Comparison of ENCODE assay signal across 22 cellular contexts in the genomic region with DNA sequence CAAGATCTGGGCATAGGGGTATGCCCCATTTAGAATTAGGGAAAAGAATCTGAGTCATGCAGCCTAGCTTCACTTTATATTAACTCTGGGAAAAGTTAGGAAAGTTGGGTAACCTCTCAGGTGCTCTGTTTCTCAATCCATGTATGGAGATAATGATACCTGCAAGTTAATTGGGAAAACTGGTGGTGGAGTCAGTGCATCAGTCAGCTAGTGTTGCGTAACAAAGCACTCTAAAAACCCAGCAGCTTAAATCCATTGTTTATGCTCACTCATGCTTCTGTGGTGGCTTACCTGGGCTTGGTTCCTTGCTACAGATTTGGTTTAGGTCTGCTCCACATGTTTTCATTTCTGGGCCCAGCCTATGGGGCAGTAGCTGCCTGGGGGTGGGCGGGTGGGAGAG.
"Had no signal": no experiment of that assay in that cellular context is flagged by ENCODE, and none has a peak within 500 bp of the region (broad histone marks: within the 10 kb centered on the region; RNA-seq: fewer than 3 reads in every experiment).

No MANE protein-coding gene starts in this region.

- H3K9me3 Mint-ChIP-seq: dendritic cell treated with granulocyte-macrophage colony-stimulating factor and Interleukin-4, amounts not matched to agents 40 ng/mL and 50 ng/mL, for 4 days; naive thymus-derived CD8-positive, alpha-beta T cell; neural progenitor cell; T-cell; T-helper 2 cell treated with Interferon-gamma antibody and Interleukin-4, amounts not matched to agents 5 μg/mL and 100 μg/mL, for 36 hours had no signal

- DNase-seq: activated CD4-positive, alpha-beta T cell treated with anti-CD3 and anti-CD28 coated beads, Interleukin-2, amount 50 U/mL, for 4 hours; activated CD4-positive, CD25-positive, alpha-beta regulatory T cell treated with anti-CD3 and anti-CD28 coated beads, Interleukin-2, amount 50 U/mL, for 72 hours; activated gamma-delta T cell; activated naive CD4-positive, alpha-beta T cell treated with anti-CD3 and anti-CD28 coated beads, Interleukin-2, amount 50 U/mL, for 16 hours; activated naive CD8-positive, alpha-beta T cell treated with anti-CD3 and anti-CD28 coated beads, Interleukin-2, amount 50 U/mL, for 24 hours; caudate nucleus; effector CD4-positive, alpha-beta T cell; gastrocnemius medialis; head of caudate nucleus; hypothalamus; left ventricle myocardium inferior; naive thymus-derived CD8-positive, alpha-beta T cell; stimulated activated CD4-positive, alpha-beta T cell treated with anti-CD3 and anti-CD28 coated beads, Interleukin-12 subunit alpha, Interleukin-12 subunit beta, amount 100 ng/mL, for 4 hours; stimulated activated naive CD8-positive, alpha-beta T cell treated with anti-CD3 and anti-CD28 coated beads, Interleukin-15, amount 100 ng/mL, for 72 hours; T-cell had no signal

- H3K9ac ChIP-seq: neural progenitor cell had no signal

- H3K4me1 ChIP-seq: neural progenitor cell had no signal

- H3K27me3 Mint-ChIP-seq: activated naive CD8-positive, alpha-beta T cell treated with anti-CD3 and anti-CD28 coated beads, Interleukin-2, amount 50 U/mL, for 24 hours; naive thymus-derived CD8-positive, alpha-beta T cell; stimulated activated naive CD8-positive, alpha-beta T cell treated with anti-CD3 and anti-CD28 coated beads, Interleukin-15, amount 100 ng/mL, for 72 hours; T-cell had no signal

- H3K9me3 ChIP-seq: esophagus muscularis mucosa, gastrocnemius medialis, left ventricle myocardium inferior, tibial artery had no signal

- H3K27ac Mint-ChIP-seq: activated naive CD8-positive, alpha-beta T cell treated with anti-CD3 and anti-CD28 coated beads, Interleukin-2, amount 50 U/mL, for 24 hours; dendritic cell treated with granulocyte-macrophage colony-stimulating factor and Interleukin-4, amounts not matched to agents 40 ng/mL and 50 ng/mL, for 4 days; mesothelial cell of epicardium; neural progenitor cell; stimulated activated naive CD8-positive, alpha-beta T cell treated with anti-CD3 and anti-CD28 coated beads, Interleukin-15, amount 100 ng/mL, for 72 hours; T-cell; T-helper 2 cell treated with Interferon-gamma antibody and Interleukin-4, amounts not matched to agents 5 μg/mL and 100 μg/mL, for 36 hours had no signal

- H3K27me3 ChIP-seq: esophagus muscularis mucosa, gastrocnemius medialis, neural progenitor cell, tibial artery had no signal

- H3K27ac ChIP-seq: esophagus muscularis mucosa, neural progenitor cell, tibial artery, VCaP had no signal

- H3K4me3 ChIP-seq: esophagus muscularis mucosa, gastrocnemius medialis, left ventricle myocardium inferior, neural progenitor cell, tibial artery had no signal

- H3K36me3 ChIP-seq: esophagus muscularis mucosa, gastrocnemius medialis, left ventricle myocardium inferior, neural progenitor cell, tibial artery had no signal

- H3K4me2 ChIP-seq: neural progenitor cell had no signal

- H3K4me3 Mint-ChIP-seq: activated naive CD8-positive, alpha-beta T cell treated with anti-CD3 and anti-CD28 coated beads, Interleukin-2, amount 50 U/mL, for 24 hours; dendritic cell treated with granulocyte-macrophage colony-stimulating factor and Interleukin-4, amounts not matched to agents 40 ng/mL and 50 ng/mL, for 4 days; mesothelial cell of epicardium; naive thymus-derived CD8-positive, alpha-beta T cell; neural progenitor cell; stimulated activated naive CD8-positive, alpha-beta T cell treated with anti-CD3 and anti-CD28 coated beads, Interleukin-15, amount 100 ng/mL, for 72 hours; T-cell; T-helper 2 cell treated with Interferon-gamma antibody and Interleukin-4, amounts not matched to agents 5 μg/mL and 100 μg/mL, for 36 hours had no signal

- H2AFZ ChIP-seq: neural progenitor cell had no signal

- ATAC-seq: gastrocnemius medialis; naive thymus-derived CD8-positive, alpha-beta T cell; T-cell had no signal
